Comparison of ENCODE assay signal across 22 cellular contexts in the genomic region with DNA sequence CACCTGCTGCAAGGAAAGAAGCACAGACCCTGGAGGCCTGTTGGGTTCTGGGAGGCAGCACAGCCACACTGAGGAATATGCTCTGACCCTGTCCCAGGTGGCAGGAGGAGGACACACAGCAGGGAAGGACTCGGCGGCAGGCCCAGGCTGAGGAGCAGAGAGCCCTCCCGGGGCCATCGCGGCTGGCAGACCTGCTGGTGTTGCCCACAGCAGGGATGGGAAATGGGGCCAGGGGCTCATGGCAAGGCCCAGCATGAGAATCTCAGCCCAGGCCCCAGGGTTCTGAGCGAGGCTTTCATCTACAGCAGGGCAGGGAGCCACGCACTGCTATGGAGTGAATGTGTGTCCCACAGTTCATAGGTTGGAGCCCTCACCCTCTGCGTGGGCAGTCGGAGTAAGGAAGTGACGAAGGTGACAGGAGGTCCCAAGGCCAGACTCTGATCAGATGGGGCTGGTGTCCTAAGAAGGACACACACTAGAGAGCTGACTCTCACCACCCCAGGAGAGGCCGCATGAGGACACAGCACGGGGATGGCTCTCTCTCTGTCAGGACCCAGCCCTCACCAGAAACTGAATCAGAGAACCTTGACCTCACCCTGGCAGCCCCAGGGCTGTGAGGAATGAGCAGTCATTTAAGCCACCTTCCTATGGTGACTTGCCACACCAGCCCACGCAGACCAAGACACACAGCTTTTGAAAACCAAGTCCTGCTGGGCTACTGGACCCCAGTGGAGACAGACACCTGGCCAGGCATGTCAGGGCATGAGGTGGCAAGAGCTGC. TPM values are rescaled to one million over a fixed set of nuclear protein-coding genes. Genes with fewer than 3 reads are reported as not detected.
A peak's percentile ranks its signal among the peaks of the same experiment; 100 is the strongest.
DNase-seq lines count a peak whose midpoint lies in the region; ATAC-seq and TF ChIP-seq lines count a peak whose summit lies in the region.
"Had no signal": no experiment of that assay in that cellular context is flagged by ENCODE, and none has a peak within 500 bp of the region (broad histone marks: within the 10 kb centered on the region; RNA-seq: fewer than 3 reads in every experiment).

No MANE protein-coding gene starts in this region.

- CTCF ChIA-PET in PC-3 (lab: Charles Lee): no interaction called here

- no peaks in the 10 kb centered on the region for H3K79me2 ChIP-seq in PC-3 (ENCODE audit: low read length)

- no peaks in the 10 kb centered on the region for H3K27me3 Mint-ChIP-seq in activated naive CD8-positive, alpha-beta T cell treated with anti-CD3 and anti-CD28 coated beads, Interleukin-2, amount 50 U/mL, for 24 hours
- H3K27me3 Mint-ChIP-seq in activated naive CD8-positive, alpha-beta T cell treated with anti-CD3 and anti-CD28 coated beads for 36 hours: peaks cover 5% of the 10 kb centered on the region
- peaks cover 7% of the 10 kb centered on the region for H3K27me3 Mint-ChIP-seq in nephron progenitor cell (ENCODE audit: low read depth, poor library complexity)
- H3K27me3 Mint-ChIP-seq: activated naive CD8-positive, alpha-beta T cell treated with anti-CD3 and anti-CD28 coated beads, Interleukin-2, amount 10 ng/mL, durations not matched to agents 7 days and 5 days; activated T-helper 17 cell treated with anti-CD3 and anti-CD28 coated beads, Interleukin-2, amount 50 U/mL, for 72 hours had no signal

- peak; percentile 4 for ATAC-seq in activated naive CD8-positive, alpha-beta T cell treated with anti-CD3 and anti-CD28 coated beads, Interleukin-2, amount 50 U/mL, for 24 hours
- no peak for ATAC-seq in HG02798 (IDR thresholded peaks at IDR 0.05; ENCODE audit: poor library complexity, unreplicated experiment)
- ATAC-seq in PC-3: no peak
- ATAC-seq: activated T-helper 17 cell treated with anti-CD3 and anti-CD28 coated beads, Interleukin-2, amount 50 U/mL, for 72 hours; left colon had no signal

- H3F3A ChIP-seq in PC-3 (ENCODE audit: low read length, unreplicated experiment): no peaks in the 10 kb centered on the region

- no TSS peak for BruUV-seq in PC-3 (replicated peaks; lab: Mats Ljungman, UMichigan)

- TF ChIP-seq CTCF in adrenal gland (IDR thresholded peaks at IDR 0.05) (no peak), nephron progenitor cell (IDR thresholded peaks at IDR 0.05) (no peak), PC-3 (conservative IDR thresholded peaks at IDR 0.05; ENCODE audit: low read depth, low read length) (no peak)

- TF ChIP-seq POLR2A in adrenal gland (IDR thresholded peaks at IDR 0.05): peak in 1 of 2 donors; percentile 27

- H3K36me3 ChIP-seq in adrenal gland (replicated peaks in 1 of 2) (no peaks in the 10 kb centered on the region), PC-3 (ENCODE audit: low read depth, low read length) (no peaks in the 10 kb centered on the region)
- H3K36me3 ChIP-seq: HAP-1, sigmoid colon had no signal

- no peak overlapping the region for H2AFZ ChIP-seq in PC-3 (ENCODE audit: low read length)

- POLR2A ChIA-PET in PC-3 (lab: Charles Lee; ENCODE audit: unreplicated experiment): no interaction called here

- H3K4me1 Mint-ChIP-seq in activated naive CD8-positive, alpha-beta T cell treated with anti-CD3 and anti-CD28 coated beads, Interleukin-2, amount 50 U/mL, for 24 hours: no peaks in the 10 kb centered on the region
- H3K4me1 Mint-ChIP-seq in activated naive CD8-positive, alpha-beta T cell treated with anti-CD3 and anti-CD28 coated beads for 36 hours: no peaks in the 10 kb centered on the region
- peaks cover 27% of the 10 kb centered on the region for H3K4me1 Mint-ChIP-seq in nephron progenitor cell
- H3K4me1 Mint-ChIP-seq: activated T-helper 17 cell treated with anti-CD3 and anti-CD28 coated beads, Interleukin-2, amount 50 U/mL, for 72 hours had no signal

- intact Hi-C loops in adrenal gland (cut with DNase I): no loop called here
- intact Hi-C loops in PC-3 (cut with micrococcal nuclease): no loop called here

- H3K27ac ChIP-seq in adrenal gland (peak overlapping the region; percentile 64 to 87 (median 77)), PC-3 (ENCODE audit: low read length) (no peak overlapping the region)
- H3K27ac ChIP-seq: sigmoid colon, testis had no signal

- peaks cover 10% of the 10 kb centered on the region for H3K9me3 Mint-ChIP-seq in activated naive CD8-positive, alpha-beta T cell treated with anti-CD3 and anti-CD28 coated beads, Interleukin-2, amount 50 U/mL, for 24 hours
- H3K9me3 Mint-ChIP-seq in activated naive CD8-positive, alpha-beta T cell treated with anti-CD3 and anti-CD28 coated beads for 36 hours: peaks cover 17% of the 10 kb centered on the region
- peaks cover 39% of the 10 kb centered on the region for H3K9me3 Mint-ChIP-seq in nephron progenitor cell

- no peak overlapping the region for H3K4me3 Mint-ChIP-seq in activated naive CD8-positive, alpha-beta T cell treated with anti-CD3 and anti-CD28 coated beads, Interleukin-2, amount 50 U/mL, for 24 hours
- H3K4me3 Mint-ChIP-seq in activated naive CD8-positive, alpha-beta T cell treated with anti-CD3 and anti-CD28 coated beads for 36 hours: no peak overlapping the region
- peak overlapping the region; percentile 18 for H3K4me3 Mint-ChIP-seq in nephron progenitor cell
- H3K4me3 Mint-ChIP-seq: activated naive CD8-positive, alpha-beta T cell treated with anti-CD3 and anti-CD28 coated beads, Interleukin-2, amount 10 ng/mL, durations not matched to agents 7 days and 5 days; activated T-helper 17 cell treated with anti-CD3 and anti-CD28 coated beads, Interleukin-2, amount 50 U/mL, for 72 hours; naive thymus-derived CD4-positive, alpha-beta T cell had no signal

- H3K4me3 ChIP-seq in adrenal gland (no peak overlapping the region), PC-3 (ENCODE audit: low read length) (no peak overlapping the region)
- H3K4me3 ChIP-seq: HAP-1, sigmoid colon, testis had no signal

- H3K9me3 ChIP-seq in adrenal gland (replicated peaks in 1 of 3) (no peaks in the 10 kb centered on the region), PC-3 (ENCODE audit: low read length) (no peaks in the 10 kb centered on the region)
- H3K9me3 ChIP-seq: sigmoid colon, testis had no signal

- no peaks in the 10 kb centered on the region for H4K20me1 ChIP-seq in PC-3 (ENCODE audit: low read length)

- H3K4me1 ChIP-seq in adrenal gland (replicated peaks in 1 of 2) (peaks cover 11 to 13% of the 10 kb centered on the region in 2 donors), PC-3 (ENCODE audit: insufficient read depth, low read length) (no peaks in the 10 kb centered on the region)
- H3K4me1 ChIP-seq: HAP-1, sigmoid colon, testis had no signal

- 55 to 67% (median 61%) methylated on average over 9 to 13 of the region's 13 CpGs for WGBS in adrenal gland, 4 donors

- DNase-seq in activated naive CD8-positive, alpha-beta T cell treated with anti-CD3 and anti-CD28 coated beads, Interleukin-2, amount 50 U/mL, for 24 hours: no peak
- no peak for DNase-seq in activated naive CD8-positive, alpha-beta T cell treated with anti-CD3 and anti-CD28 coated beads for 36 hours
- peak; percentile 81 to 96 (median 93) for DNase-seq in adrenal gland
- no peak for DNase-seq in nephron progenitor cell
- DNase-seq in PC-3: no peak
- DNase-seq: activated CD4-positive, alpha-beta T cell treated with anti-CD3 and anti-CD28 coated beads for 4 hours; activated naive CD8-positive, alpha-beta T cell treated with anti-CD3 and anti-CD28 coated beads, Interleukin-2, amount 10 ng/mL, durations not matched to agents 7 days and 5 days; Kasumi-1; left colon; naive thymus-derived CD4-positive, alpha-beta T cell; NCI-H1092; NCI-H2081 treated with DMSO at 0.1 percent for 48 hours; NCI-H510A treated with DMSO at 0.1 percent for 48 hours; Right ventricle myocardium superior; sigmoid colon; testis had no signal

- H3K36me3 Mint-ChIP-seq in activated naive CD8-positive, alpha-beta T cell treated with anti-CD3 and anti-CD28 coated beads, Interleukin-2, amount 50 U/mL, for 24 hours (ENCODE audit: low read depth): peaks cover 3% of the 10 kb centered on the region
- H3K36me3 Mint-ChIP-seq in activated naive CD8-positive, alpha-beta T cell treated with anti-CD3 and anti-CD28 coated beads for 36 hours: peaks cover 10% of the 10 kb centered on the region
- H3K36me3 Mint-ChIP-seq in nephron progenitor cell (ENCODE audit: low read depth): peaks cover 7% of the 10 kb centered on the region
- H3K36me3 Mint-ChIP-seq: brain had no signal

- H3K4me2 ChIP-seq in PC-3 (ENCODE audit: low read length): no peak overlapping the region

- no peaks in the 10 kb centered on the region for H3K27me3 ChIP-seq in adrenal gland
- H3K27me3 ChIP-seq in PC-3 (ENCODE audit: low read length): no peaks in the 10 kb centered on the region
- H3K27me3 ChIP-seq: testis had no signal

- no peak overlapping the region for H3K9ac ChIP-seq in PC-3 (ENCODE audit: low read length)

- H3K9me2 ChIP-seq in PC-3 (replicated peaks; ENCODE audit: low read length): no peaks in the 10 kb centered on the region

- no peak overlapping the region for H3K27ac Mint-ChIP-seq in activated naive CD8-positive, alpha-beta T cell treated with anti-CD3 and anti-CD28 coated beads, Interleukin-2, amount 50 U/mL, for 24 hours
- no peak overlapping the region for H3K27ac Mint-ChIP-seq in activated naive CD8-positive, alpha-beta T cell treated with anti-CD3 and anti-CD28 coated beads for 36 hours
- H3K27ac Mint-ChIP-seq in nephron progenitor cell: no peak overlapping the region
- H3K27ac Mint-ChIP-seq: activated naive CD8-positive, alpha-beta T cell treated with anti-CD3 and anti-CD28 coated beads, Interleukin-2, amount 10 ng/mL, durations not matched to agents 7 days and 5 days had no signal

RNA-seq across cellular contexts. Expression of gene GPSM1, which starts 10.3 kb away (rescaled TPM):
- 10 to 100 TPM in 1 of 2 experiments, 1 to 10 TPM in 1; 9.1 to 11.0 TPM for total RNA-seq in activated naive CD8-positive, alpha-beta T cell treated with anti-CD3 and anti-CD28 coated beads for 36 hours
- total RNA-seq in adrenal gland: 10 to 100 TPM in 7 of 8 donors, 1 to 10 TPM in 1; 9.9 to 50.4 (median 17.2) TPM
- polyA plus RNA-seq in adrenal gland: 10 to 100 TPM in 2 of 3 donors, 1 to 10 TPM in 1; 2.9 to 48.9 (median 31.5) TPM
- 26.9 and 27.8 TPM in 2 replicates for total RNA-seq in PC-3 (2014; rRNA removed)

RNA-seq across cellular contexts. Expression of gene CCDC187, which starts 13.2 kb away (rescaled TPM):
- total RNA-seq in activated naive CD8-positive, alpha-beta T cell treated with anti-CD3 and anti-CD28 coated beads for 36 hours: not detected
- total RNA-seq in adrenal gland (under 1 TPM in 7 of 8 donors, not detected in 1; 0.04 to 0.19 (median 0.09) TPM), PC-3 (2014; rRNA removed) (0.04 TPM in 1 of 2 replicates, not detected in the other)
- under 1 TPM; under 0.01 to 0.08 (median 0.04) TPM for polyA plus RNA-seq in adrenal gland
- total RNA-seq: activated naive CD8-positive, alpha-beta T cell treated with anti-CD3 and anti-CD28 coated beads, Interleukin-2, amount 10 ng/mL, durations not matched to agents 7 days and 5 days; glomerular endothelial cell; mesenteric fat pad; Right ventricle myocardium superior; sigmoid colon had no signal
- polyA plus RNA-seq: naive thymus-derived CD4-positive, alpha-beta T cell had no signal

RNA-seq across cellular contexts. Expression of gene DNLZ, which starts 46.5 kb away (rescaled TPM):
- total RNA-seq in activated naive CD8-positive, alpha-beta T cell treated with anti-CD3 and anti-CD28 coated beads for 36 hours: 10 to 100 TPM; 24.9 to 26.2 TPM
- total RNA-seq in adrenal gland (10 to 100 TPM; 12.1 to 28.9 (median 18.3) TPM), PC-3 (2014; rRNA removed) (51.4 and 64.9 TPM in 2 replicates)
- 10 to 100 TPM in 2 of 3 donors, 1 to 10 TPM in 1; 3.1 to 20.5 (median 14.7) TPM for polyA plus RNA-seq in adrenal gland

RNA-seq across cellular contexts. Expression of gene CARD9, which starts 56.4 kb away (rescaled TPM):
- total RNA-seq in activated naive CD8-positive, alpha-beta T cell treated with anti-CD3 and anti-CD28 coated beads for 36 hours: 1 to 10 TPM; 1.5 to 1.8 TPM
- total RNA-seq in adrenal gland: 1 to 10 TPM; 1.1 to 5.8 (median 4.0) TPM
- 10 to 100 TPM in 1 of 3 donors, 1 to 10 TPM in 1, under 1 TPM in 1; 0.35 to 10.6 (median 5.7) TPM for polyA plus RNA-seq in adrenal gland
- total RNA-seq in PC-3 (2014; rRNA removed): 0.52 and 1.1 TPM in 2 replicates

Comparison
In these comparisons a context has a peak if more than half of its experiments do, and no peak if none do; other contexts are left out.
1. DNase-seq: peak in adrenal gland (7 of 7); none in activated naive CD8-positive, alpha-beta T cell treated with anti-CD3 and anti-CD28 coated beads, Interleukin-2, amount 50 U/mL, for 24 hours (single experiment), activated naive CD8-positive, alpha-beta T cell treated with anti-CD3 and anti-CD28 coated beads for 36 hours (single experiment), nephron progenitor cell (single experiment) and PC-3 (single experiment).